Comparison of ENCODE assay signal across 18 cellular contexts in genomic region chr12:33267641-33268040, GRCh38.
DNase-seq lines count a peak whose midpoint lies in the region; ATAC-seq and TF ChIP-seq lines count a peak whose summit lies in the region.
"Had no signal": no experiment of that assay in that cellular context is flagged by ENCODE, and none has a peak within 500 bp of the region (broad histone marks: within the 10 kb centered on the region; RNA-seq: fewer than 3 reads in every experiment).

No MANE protein-coding gene starts in this region.

- POLR2A ChIA-PET in CD8-positive, alpha-beta T cell (lab: Charles Lee): no interaction called here

- peaks cover 13% of the 10 kb centered on the region for H3K79me1 ChIP-seq in trophoblast cell (ENCODE audit: low read length)

- H3K9me3 Mint-ChIP-seq in CD8-positive, alpha-beta T cell: peaks cover 4% of the 10 kb centered on the region

- no peak overlapping the region for H3K4me3 Mint-ChIP-seq in CD8-positive, alpha-beta T cell
- H3K4me3 Mint-ChIP-seq: CD4-positive, CD25-positive, alpha-beta regulatory T cell; HFFc6 had no signal

- no peak overlapping the region for H3K14ac ChIP-seq in trophoblast cell (ENCODE audit: low read length)

- H3K4ac ChIP-seq in trophoblast cell (ENCODE audit: low read depth, low read length): no peak overlapping the region

- no peak overlapping the region for H2AK5ac ChIP-seq in trophoblast cell (ENCODE audit: low read length)

- no peak overlapping the region for H2BK5ac ChIP-seq in trophoblast cell (ENCODE audit: low read depth, low read length, poor library complexity)

- no peak overlapping the region for H3K4me3 ChIP-seq in trophoblast cell (ENCODE audit: low read depth, low read length)
- H3K4me3 ChIP-seq in CD8-positive, alpha-beta T cell (ENCODE audit: low read depth, low read length): no peak overlapping the region
- H3K4me3 ChIP-seq: GM12878 had no signal

- ATAC-seq in CD8-positive, alpha-beta T cell: no peak
- no peak for ATAC-seq in HG02623 (IDR thresholded peaks at IDR 0.05; ENCODE audit: unreplicated experiment)
- ATAC-seq: GM12878, HCT116 had no signal

- no peaks in the 10 kb centered on the region for H3K9me3 ChIP-seq in trophoblast cell (ENCODE audit: insufficient read depth, low read depth, low read length)
- no peaks in the 10 kb centered on the region for H3K9me3 ChIP-seq in CD8-positive, alpha-beta T cell (ENCODE audit: low read length)
- H3K9me3 ChIP-seq: BE2C had no signal

- H3K36me3 Mint-ChIP-seq in CD8-positive, alpha-beta T cell: no peaks in the 10 kb centered on the region
- H3K36me3 Mint-ChIP-seq: CD4-positive, CD25-positive, alpha-beta regulatory T cell had no signal

- no peak overlapping the region for H3K4me2 ChIP-seq in trophoblast cell (ENCODE audit: low read length)

- no peak overlapping the region for H3K23ac ChIP-seq in trophoblast cell (ENCODE audit: low read length)

- no peaks in the 10 kb centered on the region for H3K36me3 ChIP-seq in trophoblast cell (ENCODE audit: control insufficient read depth in 1 of 2, insufficient read depth in 2 of 2, low read length in 2 of 2)
- no peaks in the 10 kb centered on the region for H3K36me3 ChIP-seq in CD8-positive, alpha-beta T cell (ENCODE audit: insufficient read depth, low read length)
- H3K36me3 ChIP-seq: BE2C had no signal

- H2AFZ ChIP-seq in trophoblast cell (ENCODE audit: insufficient read depth, low read length, poor library complexity): no peak overlapping the region

- no peak overlapping the region for H3K18ac ChIP-seq in trophoblast cell (ENCODE audit: low read length)

- H3K79me2 ChIP-seq in trophoblast cell (ENCODE audit: control insufficient read depth, insufficient read depth, low read length, poor library complexity): no peaks in the 10 kb centered on the region

- no peaks in the 10 kb centered on the region for H3K4me1 Mint-ChIP-seq in CD8-positive, alpha-beta T cell (ENCODE audit: low read depth)
- H3K4me1 Mint-ChIP-seq: CD4-positive, CD25-positive, alpha-beta regulatory T cell had no signal

- H3K9ac ChIP-seq in trophoblast cell (ENCODE audit: low read length): no peak overlapping the region

- no peaks in the 10 kb centered on the region for H3K27me3 Mint-ChIP-seq in CD8-positive, alpha-beta T cell (ENCODE audit: low read depth)
- H3K27me3 Mint-ChIP-seq: CD4-positive, CD25-positive, alpha-beta regulatory T cell had no signal

- H4K8ac ChIP-seq in trophoblast cell (ENCODE audit: low read depth, low read length): no peak overlapping the region

- H2BK12ac ChIP-seq in trophoblast cell (ENCODE audit: low read length): no peak overlapping the region

- CTCF ChIA-PET in CD8-positive, alpha-beta T cell (lab: Charles Lee): no interaction called here

- H3K4me1 ChIP-seq in trophoblast cell (ENCODE audit: control insufficient read depth in 1 of 2, insufficient read depth in 2 of 2, low read length in 2 of 2): peaks cover 0 to 2% of the 10 kb centered on the region in 2 experiments
- H3K4me1 ChIP-seq in CD8-positive, alpha-beta T cell (ENCODE audit: insufficient read depth, low read length): no peaks in the 10 kb centered on the region
- H3K4me1 ChIP-seq: BE2C had no signal

- H3K27me3 ChIP-seq in trophoblast cell (ENCODE audit: insufficient read depth, low read length): no peaks in the 10 kb centered on the region
- H3K27me3 ChIP-seq in CD8-positive, alpha-beta T cell (ENCODE audit: insufficient read depth, low read length): no peaks in the 10 kb centered on the region
- H3K27me3 ChIP-seq: BE2C had no signal

- TF ChIP-seq CTCF in CD8-positive, alpha-beta T cell (IDR thresholded peaks at IDR 0.05): no peak

- DNase-seq in NCI-H226 (peak; percentile 38), islet precursor cell (peak; percentile 87), trophoblast cell (no peak), NOMO-1 treated with dmso at 0.1 percent for 144 hours (lab: John Stamatoyannopoulos, UW; ENCODE audit: unreplicated experiment) (no peak), RKO (ENCODE audit: low spot score) (no peak)
- no peak for DNase-seq in CD8-positive, alpha-beta T cell
- DNase-seq: ACHN; BE2C; C1 segment of cervical spinal cord; CD4-positive, CD25-positive, alpha-beta regulatory T cell; DMS79 treated with DMSO at 0.1 percent for 48 hours; GOT3; H7; HFFc6 had no signal

- intact Hi-C loops in CD8-positive, alpha-beta T cell (cut with DNase I, micrococcal nuclease): no loop called here

- H3K27ac ChIP-seq in trophoblast cell (ENCODE audit: low read depth, low read length): peak overlapping the region; percentile 63
- H3K27ac ChIP-seq in CD8-positive, alpha-beta T cell (ENCODE audit: low read depth, low read length): no peak overlapping the region
- H3K27ac ChIP-seq: HL-60 had no signal

- no peak overlapping the region for H4K12ac ChIP-seq in trophoblast cell (ENCODE audit: low read depth, low read length)

- no peak overlapping the region for H4K91ac ChIP-seq in trophoblast cell (ENCODE audit: low read depth, low read length)

- H3K27ac Mint-ChIP-seq in CD8-positive, alpha-beta T cell: no peak overlapping the region
- H3K27ac Mint-ChIP-seq: CD4-positive, CD25-positive, alpha-beta regulatory T cell; HFFc6 had no signal

- no peak overlapping the region for H2BK120ac ChIP-seq in trophoblast cell (ENCODE audit: insufficient read depth, low read length, poor library complexity)

Comparison
In these comparisons a context has a peak if more than half of its experiments do, and no peak if none do; other contexts are left out.
1. DNase-seq: peak in NCI-H226 (single experiment) and islet precursor cell (single experiment); none in trophoblast cell (0 of 2), CD8-positive, alpha-beta T cell (0 of 7), NOMO-1 treated with dmso at 0.1 percent for 144 hours (single experiment) and RKO (single experiment).